ENCODE assay signal across 17 cellular contexts in genomic region chr13:103210348-103210747, GRCh38.
A peak's percentile ranks its signal among the peaks of the same experiment; 100 is the strongest.
DNase-seq lines count a peak whose midpoint lies in the region; ATAC-seq, FAIRE-seq and TF ChIP-seq lines count a peak whose summit lies in the region.
"Had no signal": no experiment of that assay in that cellular context is flagged by ENCODE, and none has a peak within 500 bp of the region (broad histone marks: within the 10 kb centered on the region; RNA-seq: fewer than 3 reads in every experiment).

No MANE protein-coding gene starts in this region.

- H3K4me3 ChIP-seq in HepG2 (replicated peaks in 1 of 3; ENCODE audit: insufficient read depth in 1 of 3, low read depth in 2 of 3, low read length in 3 of 3) (no peak overlapping the region), right lobe of liver (no peak overlapping the region), K562 (no peak overlapping the region)

- FAIRE-seq in HepG2 (lab: Jason Lieb, UNC) (no peak), K562 (lab: Jason Lieb, UNC) (no peak)
- FAIRE-seq: G401.6, GM12892 had no signal

- no peak for DNase-seq in HepG2 (ENCODE audit: low spot score)
- no peak for DNase-seq in right lobe of liver
- DNase-seq in K562 (ENCODE audit: extremely low read depth in 1 of 4, low spot score in 3 of 4) = no peak
- DNase-seq in type B pancreatic cell (ENCODE audit: extremely low spot score, unreplicated experiment) = no peak
- DNase-seq in T1000 (lab: John Stamatoyannopoulos, UW) = no peak
- no peak for DNase-seq in effector memory CD8-positive, alpha-beta T cell
- DNase-seq: 8988T; C1 segment of cervical spinal cord; CD4-positive, alpha-beta memory T cell; COR-L47; DMS153; DND-41; GOT3; H7; HCEC 1CT had no signal

- no peak overlapping the region for H2AFZ ChIP-seq in HepG2 (ENCODE audit: low read length)
- no peak overlapping the region for H2AFZ ChIP-seq in K562 (ENCODE audit: low read depth, low read length)

- no peak for TF ChIP-seq EP300 in HepG2 (IDR thresholded peaks at IDR 0.05; ENCODE audit: low read depth in 2 of 2, low read length in 2 of 2)
- TF ChIP-seq EP300 in HepG2 (CRISPR knock-in tag; IDR thresholded peaks at IDR 0.05; ENCODE audit: borderline replicate concordance) = no peak
- TF ChIP-seq EP300 in K562 (IDR thresholded peaks at IDR 0.05; ENCODE audit: low read length) = no peak

- peaks cover 10% of the 10 kb centered on the region for H3K4me1 Mint-ChIP-seq in type B pancreatic cell (ENCODE audit: unreplicated experiment)
- no peaks in the 10 kb centered on the region for H3K4me1 Mint-ChIP-seq in effector memory CD8-positive, alpha-beta T cell (ENCODE audit: low read depth in 2 of 2)
- H3K4me1 Mint-ChIP-seq: CD4-positive, alpha-beta memory T cell had no signal

- H3K9ac ChIP-seq in HepG2 (ENCODE audit: insufficient read depth, low read depth, low read length) (no peak overlapping the region), K562 (ENCODE audit: insufficient read depth in 1 of 2, low read depth in 2 of 2, low read length in 2 of 2) (no peak overlapping the region)

- no peaks in the 10 kb centered on the region for H3K36me3 Mint-ChIP-seq in type B pancreatic cell
- no peaks in the 10 kb centered on the region for H3K36me3 Mint-ChIP-seq in effector memory CD8-positive, alpha-beta T cell (ENCODE audit: insufficient read depth)
- H3K36me3 Mint-ChIP-seq: CD4-positive, alpha-beta memory T cell had no signal

- ATAC-seq in HepG2 (no peak), right lobe of liver (no peak), K562 (no peak)
- no peak for ATAC-seq in effector memory CD8-positive, alpha-beta T cell (replicated peaks)

- TF ChIP-seq RAD21 in HepG2 (CRISPR knock-in tag; IDR thresholded peaks at IDR 0.05) (no peak), K562 (CRISPR knock-in tag; conservative IDR thresholded peaks at IDR 0.05 in 1 of 2, IDR thresholded peaks at IDR 0.05 in 1 of 2) (no peak)

- no peaks in the 10 kb centered on the region for H3K9me1 ChIP-seq in K562 (ENCODE audit: control insufficient read depth, insufficient read depth, low read length)

- CTCF ChIA-PET in HepG2 (lab: Yijun Ruan, JAX; ENCODE audit: low intra/inter-chr PET ratio, low total read pairs) (no interaction called here), K562 (lab: Yijun Ruan, JAX; ENCODE audit: low intra/inter-chr PET ratio) (no interaction called here)

- POLR2A ChIA-PET in HepG2 (lab: Yijun Ruan, JAX) = no interaction called here
- POLR2A ChIA-PET in K562 (lab: Yijun Ruan, JAX) = no interaction called here

- intact Hi-C loops in HepG2 (cut with micrococcal nuclease; ENCODE audit: unreplicated experiment) = no loop called here
- intact Hi-C loops in right lobe of liver (cut with DNase I) = no loop called here
- intact Hi-C loops in K562 (cut with micrococcal nuclease) = no loop called here

- H3K4me1 ChIP-seq in HepG2 (ENCODE audit: insufficient read depth, low read length) = no peaks in the 10 kb centered on the region
- H3K4me1 ChIP-seq in right lobe of liver = no peaks in the 10 kb centered on the region
- no peaks in the 10 kb centered on the region for H3K4me1 ChIP-seq in K562 (replicated peaks in 1 of 2; ENCODE audit: control insufficient read depth in 2 of 2, insufficient read depth in 2 of 2, low read length in 2 of 2)

- no peaks in the 10 kb centered on the region for H3K79me2 ChIP-seq in HepG2 (ENCODE audit: insufficient read depth, low read length)
- H3K79me2 ChIP-seq in K562 (ENCODE audit: control insufficient read depth, insufficient read depth, low read length) = no peaks in the 10 kb centered on the region

- no peaks in the 10 kb centered on the region for H3K9me3 ChIP-seq in HepG2 (ENCODE audit: low read length)
- H3K9me3 ChIP-seq in right lobe of liver = no peaks in the 10 kb centered on the region
- no peaks in the 10 kb centered on the region for H3K9me3 ChIP-seq in K562 (replicated peaks; ENCODE audit: control insufficient read depth, insufficient read depth, low read depth, low read length)

- BruUV-seq in HepG2 (replicated peaks; lab: Mats Ljungman, UMichigan) (no TSS peak), K562 (replicated peaks; lab: Mats Ljungman, UMichigan) (no TSS peak)

- no peaks in the 10 kb centered on the region for H4K20me1 ChIP-seq in HepG2 (ENCODE audit: insufficient read depth, low read length)
- no peaks in the 10 kb centered on the region for H4K20me1 ChIP-seq in K562 (replicated peaks; ENCODE audit: control insufficient read depth, insufficient read depth, low read length)

- in situ Hi-C loops in HepG2 (cut with HindIII; ENCODE audit: extremely low pct_ligation_motif_present, low pct_unique_long_range_greater_than_20kb) = no loop called here
- in situ Hi-C loops in K562 (cut with MboI) = no loop called here

- H3K36me3 ChIP-seq in HepG2 (replicated peaks in 1 of 2; ENCODE audit: control insufficient read depth in 1 of 2, insufficient read depth in 2 of 2, low read length in 2 of 2) (no peaks in the 10 kb centered on the region), right lobe of liver (no peaks in the 10 kb centered on the region), K562 (ENCODE audit: control insufficient read depth, insufficient read depth, low read length) (no peaks in the 10 kb centered on the region)

- no peaks in the 10 kb centered on the region for H3K9me3 Mint-ChIP-seq in type B pancreatic cell
- peaks cover 0 to 2% of the 10 kb centered on the region in 2 donors for H3K9me3 Mint-ChIP-seq in effector memory CD8-positive, alpha-beta T cell

- no peak for TF ChIP-seq POLR2A in HepG2 (IDR thresholded peaks at IDR 0.05; ENCODE audit: insufficient read depth in 1 of 2, low read depth in 2 of 2, low read length in 2 of 2)
- TF ChIP-seq POLR2A in right lobe of liver (IDR thresholded peaks at IDR 0.05) = no peak
- no peak for TF ChIP-seq POLR2A in K562 (conservative IDR thresholded peaks at IDR 0.05)

- 4% methylated on average over 4 of the region's 4 CpGs for WGBS in HepG2 (ENCODE audit: low lambda C conversion rate)
- 70% methylated on average over 4 of the region's 4 CpGs for WGBS in right lobe of liver (ENCODE audit: insufficient coverage, low coverage, low lambda C conversion rate, missing lambda C conversion rate)
- 6% methylated on average over 4 of the region's 4 CpGs for WGBS in K562 (ENCODE audit: insufficient coverage, low coverage, missing lambda C conversion rate)

- no peak overlapping the region for H3K27ac ChIP-seq in HepG2 (ENCODE audit: extremely low read length, insufficient read depth, low read length)
- H3K27ac ChIP-seq in right lobe of liver = no peak overlapping the region
- no peak overlapping the region for H3K27ac ChIP-seq in K562 (ENCODE audit: extremely low read depth, low read depth, low read length)

- H3K4me2 ChIP-seq in HepG2 (ENCODE audit: low read depth, low read length) (no peak overlapping the region), K562 (ENCODE audit: insufficient read depth, low read length) (no peak overlapping the region)

- H3K27me3 ChIP-seq in HepG2 (ENCODE audit: control insufficient read depth in 1 of 2, insufficient read depth in 2 of 2, low read length in 2 of 2) = no peaks in the 10 kb centered on the region
- no peaks in the 10 kb centered on the region for H3K27me3 ChIP-seq in right lobe of liver
- H3K27me3 ChIP-seq in K562 (ENCODE audit: control insufficient read depth in 2 of 2, insufficient read depth in 2 of 2, low read length in 2 of 2) = no peaks in the 10 kb centered on the region

- no peak overlapping the region for H3K4me3 Mint-ChIP-seq in type B pancreatic cell
- no peak overlapping the region for H3K4me3 Mint-ChIP-seq in effector memory CD8-positive, alpha-beta T cell
- H3K4me3 Mint-ChIP-seq: CD4-positive, alpha-beta memory T cell had no signal

- no peak for TF ChIP-seq CTCF in HepG2 (CRISPR knock-in tag; IDR thresholded peaks at IDR 0.05)
- TF ChIP-seq CTCF in right lobe of liver (IDR thresholded peaks at IDR 0.05) = no peak
- no peak for TF ChIP-seq CTCF in K562 (IDR thresholded peaks at IDR 0.05 in 2 of 3, conservative IDR thresholded peaks at IDR 0.05 in 1 of 3; ENCODE audit: insufficient read depth in 2 of 3, low read depth in 1 of 3, low read length in 3 of 3)
- no peak for TF ChIP-seq CTCF in type B pancreatic cell (conservative IDR thresholded peaks at IDR 0.05)

- peak overlapping the region; percentile 80 for H3K27ac Mint-ChIP-seq in type B pancreatic cell
- no peak overlapping the region for H3K27ac Mint-ChIP-seq in effector memory CD8-positive, alpha-beta T cell
- H3K27ac Mint-ChIP-seq: CD4-positive, alpha-beta memory T cell had no signal

- H3K27me3 Mint-ChIP-seq in type B pancreatic cell = no peaks in the 10 kb centered on the region
- no peaks in the 10 kb centered on the region for H3K27me3 Mint-ChIP-seq in effector memory CD8-positive, alpha-beta T cell
- H3K27me3 Mint-ChIP-seq: CD4-positive, alpha-beta memory T cell had no signal

TF ChIP-seq in HepG2, 621 proteins besides CTCF, POLR2A, EP300 and RAD21 (continues in another document):
- no peak for TF ChIP-seq ZNF121 (CRISPR knock-in tag; IDR thresholded peaks at IDR 0.05)
- TF ChIP-seq MAFF (IDR thresholded peaks at IDR 0.05; ENCODE audit: low read depth, low read length) = peak; percentile 92

TF ChIP-seq in K562, 482 proteins besides CTCF, POLR2A, EP300 and RAD21:
- no peak for TF ChIP-seq HDAC1 (IDR thresholded peaks at IDR 0.05)
- peak; percentile 74 for TF ChIP-seq MAFK (IDR thresholded peaks at IDR 0.05; ENCODE audit: low read length)
- no peak for TF ChIP-seq NFYB (IDR thresholded peaks at IDR 0.05; ENCODE audit: extremely low read depth, insufficient read length)
- TF ChIP-seq ZNF316 (IDR thresholded peaks at IDR 0.05) = peak; percentile 48
- no peak for TF ChIP-seq BRD4 (IDR thresholded peaks at IDR 0.05)
- TF ChIP-seq DNMT1 (IDR thresholded peaks at IDR 0.05) = no peak
- no peak for TF ChIP-seq ZNF644 (tag; IDR thresholded peaks at IDR 0.05; ENCODE audit: low read depth)
- TF ChIP-seq GTF2E2 (tag; IDR thresholded peaks at IDR 0.05) = no peak
- TF ChIP-seq MAFF (IDR thresholded peaks at IDR 0.05; ENCODE audit: low read length) = peak; percentile 65
- TF ChIP-seq ZNF695 (CRISPR knock-in tag; IDR thresholded peaks at IDR 0.05) = no peak
- 0 out of 2 replicates have a peak, but pooled peaks have one; percentile 22 for TF ChIP-seq C11orf30 (IDR thresholded peaks at IDR 0.05; ENCODE audit: low read depth)
TF ChIP-seq in K562: peak in this region for 4.

Comparison
In these comparisons a context has a peak if more than half of its experiments do, and no peak if none do; other contexts are left out.
1. Of the 241 proteins assayed by ChIP-seq in both HepG2 and K562: peak only in HepG2: none; only in K562: none; in both: MAFF and MAFK; in neither: 239.